In genomic region chr12:12788675-12789368, GRCh38 we compare ENCODE assay signal across 8 cellular contexts. TPM values are rescaled to one million over a fixed set of nuclear protein-coding genes. Genes with fewer than 3 reads are reported as not detected.
A peak's percentile ranks its signal among the peaks of the same experiment; 100 is the strongest.
DNase-seq lines count a peak whose midpoint lies in the region; ATAC-seq and TF ChIP-seq lines count a peak whose summit lies in the region.

No MANE protein-coding gene starts in this region.

- peaks cover 21% of the 10 kb centered on the region for H3K4me1 Mint-ChIP-seq in activated T-helper 17 cell treated with anti-CD3 and anti-CD28 coated beads, Interleukin-2, amount 50 U/mL, for 72 hours

- no peaks in the 10 kb centered on the region for H3K9me3 Mint-ChIP-seq in activated T-helper 17 cell treated with anti-CD3 and anti-CD28 coated beads, Interleukin-2, amount 50 U/mL, for 72 hours

- H3K36me3 ChIP-seq in Peyer's patch (no peaks in the 10 kb centered on the region), neutrophil (no peaks in the 10 kb centered on the region), transverse colon (no peaks in the 10 kb centered on the region)

- peak overlapping the region; percentile 94 for H3K27ac Mint-ChIP-seq in activated T-helper 17 cell treated with anti-CD3 and anti-CD28 coated beads, Interleukin-2, amount 50 U/mL, for 72 hours

- H3K27ac ChIP-seq in Peyer's patch = peak overlapping the region in 1 of 4 donors; percentile 85
- H3K27ac ChIP-seq in neutrophil = no peak overlapping the region
- peak overlapping the region; percentile 87 to 97 (median 92) for H3K27ac ChIP-seq in transverse colon

- H3K27me3 ChIP-seq in Peyer's patch (no peaks in the 10 kb centered on the region), neutrophil (no peaks in the 10 kb centered on the region), transverse colon (no peaks in the 10 kb centered on the region)

- 0 to 16% methylated on average over 3 to 9 of the region's 9 CpGs for WGBS in transverse colon (ENCODE audit: low coverage in 1 of 2), 2 donors

- no peak for TF ChIP-seq EP300 in transverse colon (IDR thresholded peaks at IDR 0.05; ENCODE audit: low read depth)

- TF ChIP-seq CTCF in Peyer's patch (IDR thresholded peaks at IDR 0.05) (peak; percentile 77 to 91 (median 86)), fibroblast of the aortic adventitia (IDR thresholded peaks at IDR 0.05; ENCODE audit: insufficient read depth, low read length) (peak; percentile 78), neutrophil (IDR thresholded peaks at IDR 0.05) (peak; percentile 68), transverse colon (IDR thresholded peaks at IDR 0.05) (peak; percentile 77 to 90 (median 83))

- peak; percentile 57 for ATAC-seq in GM21390 (IDR thresholded peaks at IDR 0.05; ENCODE audit: unreplicated experiment)
- ATAC-seq in activated T-helper 17 cell treated with anti-CD3 and anti-CD28 coated beads, Interleukin-2, amount 50 U/mL, for 72 hours (replicated peaks) = peak; percentile 71

- TF ChIP-seq POLR2A in Peyer's patch (IDR thresholded peaks at IDR 0.05) (no peak), transverse colon (IDR thresholded peaks at IDR 0.05) (no peak)

- peaks cover 34% of the 10 kb centered on the region for H3K36me3 Mint-ChIP-seq in activated T-helper 17 cell treated with anti-CD3 and anti-CD28 coated beads, Interleukin-2, amount 50 U/mL, for 72 hours (ENCODE audit: low read depth)

- H3K4me3 ChIP-seq in Peyer's patch (peak overlapping the region in 1 of 4 donors; percentile 59), fibroblast of the aortic adventitia (ENCODE audit: low read depth, low read length) (no peak overlapping the region), neutrophil (ENCODE audit: low read depth in 1 of 2, low read length in 1 of 2) (no peak overlapping the region), transverse colon (no peak overlapping the region)

- intact Hi-C loops in transverse colon (cut with DNase I; ENCODE audit: low total_unique reads) = no loop called here

- H3K4me3 Mint-ChIP-seq in activated T-helper 17 cell treated with anti-CD3 and anti-CD28 coated beads, Interleukin-2, amount 50 U/mL, for 72 hours = peak overlapping the region; percentile 90

- H3K4me1 ChIP-seq in Peyer's patch = peaks cover 0 to 19% (median 0%) of the 10 kb centered on the region in 4 donors
- H3K4me1 ChIP-seq in neutrophil (ENCODE audit: control insufficient read depth in 1 of 2, insufficient read depth in 1 of 2, low read depth in 1 of 2, low read length in 1 of 2) = peaks cover 8 to 13% of the 10 kb centered on the region in 2 experiments
- H3K4me1 ChIP-seq in transverse colon = peaks cover 14 to 53% (median 30%) of the 10 kb centered on the region in 4 donors

- in situ Hi-C loops in Caki2 (cut with HindIII; ENCODE audit: low pct_unique_long_range_greater_than_20kb, low sequenced_read_pairs) (no loop called here), transverse colon (cut with MboI; ENCODE audit: low pct_ligation_motif_present in 1 of 4, low pct_unique_long_range_greater_than_20kb in 1 of 4, low sequenced_read_pairs in 3 of 4) (no loop called here)

- H3K9me3 ChIP-seq in Peyer's patch (no peaks in the 10 kb centered on the region), neutrophil (no peaks in the 10 kb centered on the region), transverse colon (no peaks in the 10 kb centered on the region)

- no peaks in the 10 kb centered on the region for H3K27me3 Mint-ChIP-seq in activated T-helper 17 cell treated with anti-CD3 and anti-CD28 coated beads, Interleukin-2, amount 50 U/mL, for 72 hours

- DNase-seq in Caki2 (ENCODE audit: low read depth) = peak; percentile 63
- peak; percentile 32 for DNase-seq in KG1 (lab: John Stamatoyannopoulos, UW)
- DNase-seq in Peyer's patch = peak in 2 of 3 donors; percentile 70 to 92
- DNase-seq in fibroblast of the aortic adventitia (ENCODE audit: low read depth) = peak; percentile 92
- DNase-seq in transverse colon = peak; percentile 79

RNA-seq across cellular contexts. Expression of gene APOLD1, which starts 3.4 kb away (rescaled TPM):
- 5.1 and 8.4 TPM in 2 replicates for total RNA-seq in Caki2 (2014; rRNA removed; shearing (Covaris generic); ENCODE audit: low replicate concordance)
- 10 to 100 TPM in 1 of 4 donors, 1 to 10 TPM in 3; 2.3 to 14.9 (median 5.6) TPM for total RNA-seq in Peyer's patch
- total RNA-seq in activated T-helper 17 cell treated with anti-CD3 and anti-CD28 coated beads, Interleukin-2, amount 50 U/mL, for 72 hours = 10 to 100 TPM in 1 of 2 donors, 1 to 10 TPM in 1; 8.7 to 42.2 TPM
- 3.6 and 9.2 TPM in 2 replicates for total RNA-seq in fibroblast of the aortic adventitia (ENCODE audit: low replicate concordance)
- total RNA-seq in transverse colon = 10 to 100 TPM in 2 of 4 donors, 1 to 10 TPM in 2; 3.0 to 11.3 (median 7.7) TPM

RNA-seq across cellular contexts. Expression of gene DDX47, which starts 24.3 kb away (rescaled TPM):
- total RNA-seq in Caki2 (2014; rRNA removed; shearing (Covaris generic); ENCODE audit: low replicate concordance) = 71.9 and 114 TPM in 2 replicates
- total RNA-seq in Peyer's patch (10 to 100 TPM; 23.5 to 39.9 (median 33.1) TPM), fibroblast of the aortic adventitia (ENCODE audit: low replicate concordance) (55.3 and 68.4 TPM in 2 replicates), transverse colon (10 to 100 TPM; 22.1 to 47.8 (median 31.8) TPM)
- total RNA-seq in activated T-helper 17 cell treated with anti-CD3 and anti-CD28 coated beads, Interleukin-2, amount 50 U/mL, for 72 hours = 10 to 100 TPM; 90.0 to 90.4 TPM

Comparison
In these comparisons a context has a peak if more than half of its experiments do, and no peak if none do; other contexts are left out.
1. DNase-seq: peak in every context shown above with its lines; median percentile 92 in fibroblast of the aortic adventitia; 81 in Peyer's patch; 79 in transverse colon; 63 in Caki2; 32 in KG1.